Comparison of ENCODE assay signal across 10 cellular contexts in the genomic region with DNA sequence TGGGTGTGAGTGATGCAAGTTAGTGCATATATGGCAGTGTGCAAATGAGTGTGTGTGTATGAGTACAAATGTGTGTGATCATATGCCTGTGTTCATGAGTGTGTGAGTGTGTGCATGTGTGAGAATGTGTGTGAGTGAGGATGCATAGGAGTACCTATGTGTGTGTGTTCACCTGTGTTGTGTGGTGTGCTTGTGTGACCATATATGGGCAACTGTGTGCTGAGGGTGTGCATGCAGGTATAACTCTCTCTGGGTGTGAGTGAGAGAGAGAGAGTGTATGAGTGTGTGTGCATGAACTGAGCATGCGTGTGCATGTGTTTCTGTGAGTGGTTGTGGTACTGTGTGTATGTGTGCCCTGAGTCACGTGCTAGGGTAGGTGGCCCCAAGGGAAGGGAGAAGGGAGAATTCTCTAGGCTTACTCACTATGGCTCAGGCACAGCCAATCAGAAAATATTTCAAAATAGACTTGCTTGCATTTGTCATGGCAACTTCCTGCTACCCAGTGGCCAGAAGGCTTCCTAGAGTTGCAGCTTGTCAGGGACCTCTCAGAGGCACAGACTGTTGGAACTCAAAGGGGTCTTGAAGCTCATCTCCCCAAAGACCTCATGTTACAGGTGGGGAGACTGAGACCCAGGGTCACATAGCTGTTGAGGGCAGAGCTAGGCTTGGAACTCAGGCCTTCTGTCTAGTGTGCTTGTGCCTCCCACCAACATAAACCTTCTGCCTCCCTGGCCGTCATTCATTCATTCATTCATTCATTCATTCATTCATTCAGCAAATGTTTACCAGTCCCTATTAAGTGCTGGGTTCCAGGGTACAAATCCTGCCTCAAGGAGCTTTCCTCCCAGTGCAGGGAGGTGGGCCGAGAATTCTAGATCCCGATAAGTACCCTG. TPM values are rescaled to one million over a fixed set of nuclear protein-coding genes. Genes with fewer than 3 reads are reported as not detected.
DNase-seq lines count a peak whose midpoint lies in the region; ATAC-seq, FAIRE-seq and TF ChIP-seq lines count a peak whose summit lies in the region.
"Had no signal": no experiment of that assay in that cellular context is flagged by ENCODE, and none has a peak within 500 bp of the region (broad histone marks: within the 10 kb centered on the region; RNA-seq: fewer than 3 reads in every experiment).

No MANE protein-coding gene starts in this region.

- H3K9me3 ChIP-seq in K562 (replicated peaks; ENCODE audit: control insufficient read depth, insufficient read depth, low read depth, low read length) (no peaks in the 10 kb centered on the region), mucosa of descending colon (no peaks in the 10 kb centered on the region)

- FAIRE-seq in K562 (lab: Jason Lieb, UNC), result no peak

- no TSS peak for BruUV-seq in K562 (replicated peaks; lab: Mats Ljungman, UMichigan)

- H2AFZ ChIP-seq in K562 (ENCODE audit: low read depth, low read length), result no peak overlapping the region

- no peaks in the 10 kb centered on the region for H4K20me1 ChIP-seq in K562 (replicated peaks; ENCODE audit: control insufficient read depth, insufficient read depth, low read length)

- TF ChIP-seq RAD21 in Ishikawa (IDR thresholded peaks at IDR 0.05; ENCODE audit: low read depth) (no peak), K562 (CRISPR knock-in tag; conservative IDR thresholded peaks at IDR 0.05 in 1 of 2, IDR thresholded peaks at IDR 0.05 in 1 of 2) (no peak)

- no peak overlapping the region for H3K4me2 ChIP-seq in K562 (ENCODE audit: insufficient read depth, low read length)

- H3K9me1 ChIP-seq in K562 (ENCODE audit: control insufficient read depth, insufficient read depth, low read length), result no peaks in the 10 kb centered on the region

- H3K27me3 ChIP-seq in K562 (ENCODE audit: control insufficient read depth in 2 of 2, insufficient read depth in 2 of 2, low read length in 2 of 2), result no peaks in the 10 kb centered on the region

- H3K4me3 ChIP-seq in K562 (no peak overlapping the region), mucosa of descending colon (no peak overlapping the region)

- POLR2A ChIA-PET in K562 (lab: Yijun Ruan, JAX), result no interaction called here

- DNase-seq in CD1c-positive myeloid dendritic cell (ENCODE audit: extremely low spot score) (peak; percentile 86), K562 (ENCODE audit: extremely low read depth in 1 of 4, low spot score in 3 of 4) (no peak), mucosa of descending colon (no peak), ureter (ENCODE audit: low spot score) (no peak), NCI-H1105 (lab: John Stamatoyannopoulos, UW) (no peak), iPS-NIHi7 (ENCODE audit: extremely low spot score) (no peak)
- DNase-seq: MM.1S; stimulated activated CD4-positive, alpha-beta T cell treated with anti-CD3 and anti-CD28 coated beads, Interleukin-4, amount 100 ng/mL, for 24 hours had no signal

- ATAC-seq in K562 (peak; percentile 29; the same call in 1 of the 3 replicates), mucosa of descending colon (peak; percentile 4), GM18520 (IDR thresholded peaks at IDR 0.05; ENCODE audit: unreplicated experiment) (no peak)

- CTCF ChIA-PET in K562 (lab: Yijun Ruan, JAX; ENCODE audit: low intra/inter-chr PET ratio), result no interaction called here

- peaks cover 0 to 5% of the 10 kb centered on the region in 2 experiments; a peak in 2 of 5 replicates for H3K4me1 ChIP-seq in K562 (replicated peaks in 1 of 2; ENCODE audit: control insufficient read depth in 2 of 2, insufficient read depth in 2 of 2, low read length in 2 of 2)
- H3K4me1 ChIP-seq in mucosa of descending colon (ENCODE audit: low read depth), result peaks cover 10% of the 10 kb centered on the region

- intact Hi-C loops in K562 (cut with micrococcal nuclease) (no loop called here), mucosa of descending colon (cut with DNase I, micrococcal nuclease) (no loop called here)

- in situ Hi-C loops in K562 (cut with MboI), result no loop called here

- TF ChIP-seq CTCF in K562 (IDR thresholded peaks at IDR 0.05 in 2 of 3, conservative IDR thresholded peaks at IDR 0.05 in 1 of 3; ENCODE audit: insufficient read depth in 2 of 3, low read depth in 1 of 3, low read length in 3 of 3), result no peak
- TF ChIP-seq CTCF in mucosa of descending colon (IDR thresholded peaks at IDR 0.05), result no peak

- H3K9ac ChIP-seq in K562 (ENCODE audit: insufficient read depth in 1 of 2, low read depth in 2 of 2, low read length in 2 of 2), result no peak overlapping the region

- TF ChIP-seq POLR2A in K562 (conservative IDR thresholded peaks at IDR 0.05), result no peak

- WGBS in K562 (ENCODE audit: insufficient coverage, low coverage, missing lambda C conversion rate), result 10% methylated on average over 3 of the region's 5 CpGs

- TF ChIP-seq EP300 in Ishikawa (IDR thresholded peaks at IDR 0.05; ENCODE audit: borderline replicate concordance) (no peak), K562 (IDR thresholded peaks at IDR 0.05; ENCODE audit: low read length) (no peak)

- no peak overlapping the region for H3K27ac ChIP-seq in K562 (ENCODE audit: extremely low read depth, low read depth, low read length)

- H3K36me3 ChIP-seq in K562 (ENCODE audit: control insufficient read depth, insufficient read depth, low read length) (no peaks in the 10 kb centered on the region), mucosa of descending colon (ENCODE audit: low read depth) (no peaks in the 10 kb centered on the region)

- no peaks in the 10 kb centered on the region for H3K79me2 ChIP-seq in K562 (ENCODE audit: control insufficient read depth, insufficient read depth, low read length)

TF ChIP-seq in Ishikawa, 13 proteins besides CTCF, POLR2A, EP300 and RAD21:
- TF ChIP-seq ZBTB7A (IDR thresholded peaks at IDR 0.05; ENCODE audit: low read depth) (no peak), USF1 (IDR thresholded peaks at IDR 0.05) (peak; percentile 69)
TF ChIP-seq in Ishikawa: peak in this region for 1.

TF ChIP-seq in K562, 482 proteins besides CTCF, POLR2A, EP300 and RAD21 (continues in another document):
- TF ChIP-seq KLF13 (tag; IDR thresholded peaks at IDR 0.05; ENCODE audit: borderline replicate concordance, low read depth), result no peak
- TF ChIP-seq USF1 (CRISPR knock-in tag; IDR thresholded peaks at IDR 0.05), result peak; percentile 24; the same call in 1 of the 2 replicates
- TF ChIP-seq PPARD (CRISPR knock-in tag; IDR thresholded peaks at IDR 0.05), result no peak
- TF ChIP-seq RBBP5 (IDR thresholded peaks at IDR 0.05; ENCODE audit: borderline replicate concordance, insufficient read depth, low read length, poor library complexity, severe bottlenecking), result no peak
- peak; percentile 96 for TF ChIP-seq ZNF24 (IDR thresholded peaks at IDR 0.05)
- no peak for TF ChIP-seq NUFIP1 (IDR thresholded peaks at IDR 0.05; ENCODE audit: partially characterized antibody)
- 0 out of 2 replicates have a peak, but pooled peaks have one; percentile 29 for TF ChIP-seq BHLHE40 (IDR thresholded peaks at IDR 0.05; ENCODE audit: low read length)

RNA-seq across cellular contexts. Expression of gene RFT1, which starts 10.6 kb away (rescaled TPM):
- 24.4 and 29.3 TPM in 2 replicates for total RNA-seq in K562 (2011; cell fraction: chromatin; rRNA removed; ENCODE audit: low replicate concordance)
- 21.2 and 22.3 TPM in 2 replicates for total RNA-seq in K562 (2011; cell fraction: nucleolus; rRNA removed)
- 25.0 and 27.3 TPM in 2 replicates for total RNA-seq in K562 (2011; cell fraction: nucleoplasm; rRNA removed)
- 4.4 and 6.2 TPM in 2 replicates for total RNA-seq in K562 (2014; rRNA removed)
- total RNA-seq in K562 (2014; rRNA removed; fragmentation: Illumina TruSeq; extraction: Trizol), result 6.1 and 6.2 TPM in 2 replicates
- total RNA-seq in K562 (2015; rRNA removed; fragmentation: Illumina TruSeq; extraction: Trizol), result 5.0 and 6.0 TPM in 2 replicates
- total RNA-seq in K562 (2021), result 10.9 and 13.9 TPM in 2 replicates
- polyA plus RNA-seq in K562 (2011; rRNA removed), result 16.5 and 23.8 TPM in 2 replicates
- polyA plus RNA-seq in K562 (2011; cell fraction: cytosol; rRNA removed), result 22.8 and 23.1 TPM in 2 replicates
- polyA plus RNA-seq in K562 (2011; cell fraction: nucleus; rRNA removed), result 12.2 and 13.6 TPM in 2 replicates
- 11.8 and 16.9 TPM in 2 replicates for polyA plus RNA-seq in K562 (2012)
- 10.5 and 11.3 TPM in 2 replicates for polyA plus RNA-seq in K562 (2014; fragmentation: Illumina TruSeq; extraction: Trizol)
- 1 to 10 TPM; 7.4 to 9.0 TPM for polyA plus RNA-seq in K562 (2014; fragmentation: Nextera tagmentation; extraction: Ambion mirVana)
- polyA plus RNA-seq in K562 (2014; rRNA removed), result 8.9 and 10.1 TPM in 2 replicates
- polyA minus RNA-seq in K562 (2011; rRNA and poly(A)+ RNA removed), result 26.4 and 34.0 TPM in 2 replicates
- 4.4 and 10.6 TPM in 2 replicates for polyA minus RNA-seq in K562 (2011; cell fraction: cytosol; rRNA and poly(A)+ RNA removed)
- polyA minus RNA-seq in K562 (2011; cell fraction: nucleus; rRNA and poly(A)+ RNA removed), result 7.3 and 8.2 TPM in 2 replicates
- 10 to 100 TPM; 14.7 to 18.7 (median 15.2) TPM for total RNA-seq in mucosa of descending colon
- total RNA-seq in ureter, result 33.3 TPM

RNA-seq across cellular contexts. Expression of gene PRKCD, which starts 20.2 kb away (rescaled TPM):
- total RNA-seq in K562 (2011; cell fraction: chromatin; rRNA removed; ENCODE audit: low replicate concordance), result 9.7 and 22.9 TPM in 2 replicates
- total RNA-seq in K562 (2011; cell fraction: nucleolus; rRNA removed), result 11.8 and 13.8 TPM in 2 replicates
- total RNA-seq in K562 (2011; cell fraction: nucleoplasm; rRNA removed), result 10.5 and 11.8 TPM in 2 replicates
- total RNA-seq in K562 (2014; rRNA removed) (3.0 and 4.6 TPM in 2 replicates), K562 (2014; rRNA removed; fragmentation: Illumina TruSeq; extraction: Trizol) (4.2 and 4.4 TPM in 2 replicates), K562 (2015; rRNA removed; fragmentation: Illumina TruSeq; extraction: Trizol) (5.9 and 6.1 TPM in 2 replicates), K562 (2021) (15.7 and 16.0 TPM in 2 replicates), mucosa of descending colon (10 to 100 TPM; 46.8 to 87.9 (median 83.4) TPM), ureter (82.2 TPM)
- polyA plus RNA-seq in K562 (2011; rRNA removed) (15.3 and 16.0 TPM in 2 replicates), K562 (2014; fragmentation: Illumina TruSeq; extraction: Trizol) (18.8 and 19.5 TPM in 2 replicates), K562 (2014; fragmentation: Nextera tagmentation; extraction: Ambion mirVana) (1 to 10 TPM; 2.5 to 4.1 TPM), K562 (2014; rRNA removed) (14.1 and 14.3 TPM in 2 replicates)
- 16.0 and 19.6 TPM in 2 replicates for polyA plus RNA-seq in K562 (2011; cell fraction: cytosol; rRNA removed)
- polyA plus RNA-seq in K562 (2011; cell fraction: nucleus; rRNA removed), result 21.6 and 24.8 TPM in 2 replicates
- polyA plus RNA-seq in K562 (2012), result 12.8 and 15.7 TPM in 2 replicates
- 12.2 and 14.1 TPM in 2 replicates for polyA minus RNA-seq in K562 (2011; rRNA and poly(A)+ RNA removed)
- 8.0 and 9.1 TPM in 2 replicates for polyA minus RNA-seq in K562 (2011; cell fraction: cytosol; rRNA and poly(A)+ RNA removed)
- 7.3 and 9.6 TPM in 2 replicates for polyA minus RNA-seq in K562 (2011; cell fraction: nucleus; rRNA and poly(A)+ RNA removed)
